ENCODE assay signal across 8 cellular contexts in the genomic region with DNA sequence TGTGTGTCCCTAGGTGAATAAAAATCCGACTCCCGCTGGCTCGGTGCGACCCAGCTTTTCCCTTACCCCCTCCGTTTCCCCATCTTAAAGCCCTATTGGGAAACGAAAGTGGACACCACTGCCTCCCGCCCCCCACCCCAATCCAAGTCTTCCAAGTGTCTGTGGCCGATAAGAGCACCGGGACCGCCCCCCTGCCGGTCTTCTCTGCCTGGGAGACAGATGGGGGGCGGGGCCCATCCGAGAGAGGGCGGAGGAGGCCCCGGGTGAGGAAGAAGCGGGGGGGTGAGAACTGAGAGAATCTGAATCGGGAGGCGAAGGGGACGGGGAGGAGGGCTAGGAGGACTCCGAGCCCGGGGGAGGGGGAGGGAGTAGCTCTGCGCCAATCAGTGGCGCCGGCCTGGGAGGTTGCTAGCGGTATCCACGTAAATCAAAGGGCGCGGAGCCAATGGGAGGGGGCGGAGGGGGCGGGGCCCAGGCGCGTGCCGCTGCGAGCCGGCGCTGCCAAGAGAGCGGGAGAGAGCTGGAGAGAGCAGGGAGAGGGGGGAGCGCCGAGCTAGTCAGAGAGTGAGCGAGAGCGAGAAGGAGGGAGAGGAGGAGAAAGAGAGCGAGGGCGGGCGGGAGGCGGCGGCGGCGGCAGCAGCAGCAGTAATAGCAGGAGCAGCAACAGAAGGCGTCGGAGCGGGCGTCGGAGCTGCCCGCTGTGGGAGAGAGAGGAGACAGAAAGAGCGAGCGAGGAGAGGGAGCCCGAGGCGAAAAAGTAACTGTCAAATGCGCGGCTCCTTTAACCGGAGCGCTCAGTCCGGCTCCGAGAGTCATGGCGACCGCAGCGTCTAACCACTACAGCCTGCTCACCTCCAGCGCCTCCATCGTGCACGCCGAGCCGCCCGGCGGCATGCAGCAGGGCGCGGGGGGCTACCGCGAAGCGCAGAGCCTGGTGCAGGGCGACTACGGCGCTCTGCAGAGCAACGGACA. TPM values are rescaled to one million over a fixed set of nuclear protein-coding genes. Genes with fewer than 3 reads are reported as not detected.
DNase-seq lines count a peak whose midpoint lies in the region; ATAC-seq and TF ChIP-seq lines count a peak whose summit lies in the region.

TSS of gene POU3F2 (plus strand) at position 515 of the 972 bp plus-strand sequence. CDS start at position 815, 300 bp downstream.

- H3K27ac ChIP-seq in HUES64 (ENCODE audit: low read depth, low read length): no peak within 1 kb of the TSS
- H3K27ac ChIP-seq in neural progenitor cell: peak within 1 kb of the TSS; percentile 52

- peak within 1 kb of the TSS; percentile 99 for H3K27ac Mint-ChIP-seq in neural progenitor cell

- peaks cover 2% of the 10 kb centered on the region for H3K9me3 Mint-ChIP-seq in neural progenitor cell

- H3K4me3 Mint-ChIP-seq in neural progenitor cell: peak within 1 kb of the TSS; percentile 94

- H3K4me1 ChIP-seq in HUES64 (ENCODE audit: insufficient read depth, low read length) (peaks cover 56% of the 10 kb centered on the region), neural progenitor cell (peaks cover 59% of the 10 kb centered on the region)

- H3K9me3 ChIP-seq in HUES64 (ENCODE audit: insufficient read depth, low read depth, low read length) (no peaks in the 10 kb centered on the region), neural progenitor cell (ENCODE audit: low read depth) (no peaks in the 10 kb centered on the region)

- DNase-seq in D341Med (ENCODE audit: low spot score): peak; percentile 94
- peak; percentile 99 for DNase-seq in OCI-M1 (lab: John Stamatoyannopoulos, UW)
- peak; percentile 86 for DNase-seq in activated effector memory CD4-positive, alpha-beta T cell treated with anti-CD3 and anti-CD28 coated beads, Interleukin-2, amount 50 U/mL, for 16 hours
- DNase-seq in foreskin fibroblast: peak; percentile 68 to 79
- DNase-seq in neural progenitor cell (ENCODE audit: low spot score): peak; percentile 99
- DNase-seq in superior temporal gyrus (ENCODE audit: extremely low spot score): peak; percentile 94

- peaks cover 96% of the 10 kb centered on the region for H3K27me3 ChIP-seq in HUES64 (ENCODE audit: insufficient read depth, low read length)
- peaks cover 91% of the 10 kb centered on the region for H3K27me3 ChIP-seq in neural progenitor cell

- peaks cover 51% of the 10 kb centered on the region for H4K20me1 ChIP-seq in neural progenitor cell (ENCODE audit: low read depth)

- H3K79me2 ChIP-seq in neural progenitor cell (ENCODE audit: low read depth): peaks cover 42% of the 10 kb centered on the region

- H3K9ac ChIP-seq in HUES64 (ENCODE audit: low read depth, low read length) (peak within 1 kb of the TSS; percentile 4; the same call in 1 of the 2 replicates), neural progenitor cell (no peak within 1 kb of the TSS)

- WGBS in HUES64: under 1% methylated on average over 83 of the region's 83 CpGs

- no peak for TF ChIP-seq CTCF in foreskin fibroblast (IDR thresholded peaks at IDR 0.05; ENCODE audit: low read depth, low read length)
- TF ChIP-seq CTCF in neural progenitor cell (IDR thresholded peaks at IDR 0.05): no peak

- H3F3A ChIP-seq in neural progenitor cell (ENCODE audit: low read depth): peaks cover 46% of the 10 kb centered on the region

- peaks cover 30% of the 10 kb centered on the region for H3K36me3 Mint-ChIP-seq in neural progenitor cell

- H3K36me3 ChIP-seq in HUES64 (ENCODE audit: insufficient read depth, low read length) (no peaks in the 10 kb centered on the region), neural progenitor cell (no peaks in the 10 kb centered on the region)

- peak within 1 kb of the TSS; percentile 77 for H2AFZ ChIP-seq in neural progenitor cell (replicated peaks)

- H3K4me3 ChIP-seq in HUES64 (ENCODE audit: low read length) (peak within 1 kb of the TSS; percentile 60), foreskin fibroblast (ENCODE audit: low read depth in 1 of 2, low read length in 2 of 2) (peak within 1 kb of the TSS; percentile 53), neural progenitor cell (peak within 1 kb of the TSS; percentile 56)

- ATAC-seq in GM21529 (IDR thresholded peaks at IDR 0.05; ENCODE audit: unreplicated experiment): peak; percentile 65

- peak within 1 kb of the TSS; percentile 88 for H3K4me2 ChIP-seq in neural progenitor cell

- H3K4me1 Mint-ChIP-seq in neural progenitor cell: peaks cover 29% of the 10 kb centered on the region

- H3K27me3 Mint-ChIP-seq in neural progenitor cell (ENCODE audit: insufficient read depth, low read depth): peaks cover 2% of the 10 kb centered on the region

RNA-seq across cellular contexts. Expression of gene POU3F2, which starts in this region (rescaled TPM):
- 7.3 TPM for polyA plus RNA-seq in HUES64 (2013, experiment 1 of 2)
- polyA plus RNA-seq in HUES64 (2013, experiment 2 of 2): 16.2 TPM
- total RNA-seq in neural progenitor cell (ENCODE audit: low replicate concordance): 8.8 and 12.2 TPM in 2 replicates
